In genomic region chr12:18644564-18644963, GRCh38 we compare ENCODE assay signal across 34 cellular contexts.
"Had no signal": no experiment of that assay in that cellular context is flagged by ENCODE, and none has a peak within 500 bp of the region (broad histone marks: within the 10 kb centered on the region; RNA-seq: fewer than 3 reads in every experiment).

No MANE protein-coding gene starts in this region.

- H3K4me3 Mint-ChIP-seq: activated B cell treated with CpG ODN at 0.5 μM for 24 hours; activated CD8-positive, alpha-beta T cell treated with anti-CD3 and anti-CD28 coated beads for 36 hours; activated naive CD4-positive, alpha-beta T cell treated with anti-CD3 and anti-CD28 coated beads for 36 hours; activated naive CD4-positive, alpha-beta T cell treated with anti-CD3 and anti-CD28 coated beads, Interleukin-2, amount 50 U/mL, for 24 hours; activated naive CD8-positive, alpha-beta T cell treated with anti-CD3 and anti-CD28 coated beads for 36 hours; activated naive CD8-positive, alpha-beta T cell treated with anti-CD3 and anti-CD28 coated beads, Interleukin-2, amount 50 U/mL, for 24 hours; activated T-helper 1 cell treated with anti-CD3 and anti-CD28 coated beads, Interleukin-12 subunit alpha, Interleukin-12 subunit beta, Interleukin-2, Interleukin-4 antibody, amounts not matched to agents 30 ng/mL and 10 ng/mL and 1 ng/mL, durations not matched to agents 14 hours and 24 hours and 36 hours; T-helper 17 cell; T-helper 2 cell treated with Interferon-gamma antibody and Interleukin-4, amounts not matched to agents 5 μg/mL and 100 μg/mL, for 36 hours had no signal

- DNase-seq: activated B cell treated with CpG ODN at 0.5 μM for 24 hours; activated CD4-positive, alpha-beta T cell treated with anti-CD3 and anti-CD28 coated beads for 48 hours; activated CD4-positive, alpha-beta T cell treated with anti-CD3 and anti-CD28 coated beads, Interleukin-2, amount 50 U/mL, for 1 hour; activated CD4-positive, alpha-beta T cell treated with anti-CD3 and anti-CD28 coated beads, Interleukin-2, amount 50 U/mL, for 48 hours; activated CD8-positive, alpha-beta memory T cell treated with anti-CD3 and anti-CD28 coated beads for 24 hours; activated CD8-positive, alpha-beta T cell treated with anti-CD3 and anti-CD28 coated beads for 36 hours; activated effector memory CD4-positive, alpha-beta T cell treated with anti-CD3 and anti-CD28 coated beads, Interleukin-2, amount 50 U/mL, for 16 hours; activated naive CD4-positive, alpha-beta T cell treated with anti-CD3 and anti-CD28 coated beads for 36 hours; activated naive CD8-positive, alpha-beta T cell treated with anti-CD3 and anti-CD28 coated beads for 36 hours; activated naive CD8-positive, alpha-beta T cell treated with anti-CD3 and anti-CD28 coated beads, Interleukin-2, amount 50 U/mL, for 24 hours; activated T-cell treated with anti-CD3 and anti-CD28 coated beads, Interleukin-2, amount 50 U/mL, for 1 hour; activated T-cell treated with anti-CD3 and anti-CD28 coated beads, Interleukin-2, amount 50 U/mL, for 48 hours; adrenal gland; amygdala; aorta; body of pancreas; caudate nucleus; colonic mucosa; effector CD8-positive, alpha-beta T cell; esophagus squamous epithelium; foreskin melanocyte; SW 1271; T-helper 1 cell; T-helper 17 cell; T1000; WERI-Rb-1 had no signal

- H3K36me3 ChIP-seq: adrenal gland, colonic mucosa, esophagus squamous epithelium, gastroesophageal sphincter, WERI-Rb-1 had no signal

- H3K36me3 Mint-ChIP-seq: activated naive CD4-positive, alpha-beta T cell treated with anti-CD3 and anti-CD28 coated beads, Interleukin-2, amount 50 U/mL, for 24 hours; activated naive CD8-positive, alpha-beta T cell treated with anti-CD3 and anti-CD28 coated beads for 36 hours had no signal

- H3K27me3 ChIP-seq: adrenal gland, body of pancreas, colonic mucosa, esophagus squamous epithelium, gastroesophageal sphincter had no signal

- H3K4me1 Mint-ChIP-seq: activated B cell treated with CpG ODN at 0.5 μM for 24 hours; activated naive CD4-positive, alpha-beta T cell treated with anti-CD3 and anti-CD28 coated beads, Interleukin-2, amount 50 U/mL, for 24 hours; activated naive CD8-positive, alpha-beta T cell treated with anti-CD3 and anti-CD28 coated beads for 36 hours; activated naive CD8-positive, alpha-beta T cell treated with anti-CD3 and anti-CD28 coated beads, Interleukin-2, amount 50 U/mL, for 24 hours; T-helper 17 cell had no signal

- H3K4me1 ChIP-seq: adrenal gland, body of pancreas, colonic mucosa, esophagus squamous epithelium had no signal

- H3K27ac ChIP-seq: adrenal gland, body of pancreas, colonic mucosa, epithelial cell of prostate, esophagus squamous epithelium, WERI-Rb-1 had no signal

- H3K27me3 Mint-ChIP-seq: activated B cell treated with CpG ODN at 0.5 μM for 24 hours; activated CD8-positive, alpha-beta T cell treated with anti-CD3 and anti-CD28 coated beads for 36 hours; activated naive CD4-positive, alpha-beta T cell treated with anti-CD3 and anti-CD28 coated beads, Interleukin-2, amount 50 U/mL, for 24 hours; activated naive CD8-positive, alpha-beta T cell treated with anti-CD3 and anti-CD28 coated beads for 36 hours; activated naive CD8-positive, alpha-beta T cell treated with anti-CD3 and anti-CD28 coated beads, Interleukin-2, amount 50 U/mL, for 24 hours; T-helper 17 cell had no signal

- H3K4me3 ChIP-seq: adrenal gland, body of pancreas, colonic mucosa, esophagus squamous epithelium, gastroesophageal sphincter had no signal

- FAIRE-seq: endothelial cell of umbilical vein had no signal

- H3K9me3 ChIP-seq: adrenal gland, body of pancreas, colonic mucosa, esophagus squamous epithelium, gastroesophageal sphincter had no signal

- H3K9me3 Mint-ChIP-seq: activated naive CD4-positive, alpha-beta T cell treated with anti-CD3 and anti-CD28 coated beads for 36 hours; activated naive CD4-positive, alpha-beta T cell treated with anti-CD3 and anti-CD28 coated beads, Interleukin-2, amount 50 U/mL, for 24 hours; activated naive CD8-positive, alpha-beta T cell treated with anti-CD3 and anti-CD28 coated beads for 36 hours; activated T-helper 1 cell treated with anti-CD3 and anti-CD28 coated beads, Interleukin-12 subunit alpha, Interleukin-12 subunit beta, Interleukin-2, Interleukin-4 antibody, amounts not matched to agents 30 ng/mL and 10 ng/mL and 1 ng/mL, durations not matched to agents 14 hours and 24 hours and 36 hours had no signal

- ATAC-seq: activated CD4-positive, CD25-positive, alpha-beta regulatory T cell treated with anti-CD3 and anti-CD28 coated beads, Interleukin-2, amount 50 U/mL, for 24 hours; activated CD8-positive, alpha-beta T cell treated with anti-CD3 and anti-CD28 coated beads for 36 hours; activated naive CD8-positive, alpha-beta T cell treated with anti-CD3 and anti-CD28 coated beads, Interleukin-2, amount 50 U/mL, for 24 hours; body of pancreas; gastroesophageal sphincter; T-helper 17 cell had no signal

- H3K27ac Mint-ChIP-seq: activated B cell treated with CpG ODN at 0.5 μM for 24 hours; activated CD8-positive, alpha-beta T cell treated with anti-CD3 and anti-CD28 coated beads for 36 hours; activated naive CD4-positive, alpha-beta T cell treated with anti-CD3 and anti-CD28 coated beads for 36 hours; activated naive CD4-positive, alpha-beta T cell treated with anti-CD3 and anti-CD28 coated beads, Interleukin-2, amount 50 U/mL, for 24 hours; activated naive CD8-positive, alpha-beta T cell treated with anti-CD3 and anti-CD28 coated beads for 36 hours; activated naive CD8-positive, alpha-beta T cell treated with anti-CD3 and anti-CD28 coated beads, Interleukin-2, amount 50 U/mL, for 24 hours; activated T-helper 1 cell treated with anti-CD3 and anti-CD28 coated beads, Interleukin-12 subunit alpha, Interleukin-12 subunit beta, Interleukin-2, Interleukin-4 antibody, amounts not matched to agents 30 ng/mL and 10 ng/mL and 1 ng/mL, durations not matched to agents 14 hours and 24 hours and 36 hours; activated T-helper 2 cell treated with anti-CD3 and anti-CD28 coated beads, Interferon-gamma antibody, Interleukin-2, Interleukin-4, amounts not matched to agents 10 μg/mL and 5 μg/mL and 100 μg/mL, durations not matched to agents 14 hours and 24 hours and 36 hours; T-helper 17 cell; T-helper 2 cell treated with Interferon-gamma antibody and Interleukin-4, amounts not matched to agents 5 μg/mL and 100 μg/mL, for 36 hours had no signal
